ENCODE assay signal across 8 cellular contexts in the genomic region with DNA sequence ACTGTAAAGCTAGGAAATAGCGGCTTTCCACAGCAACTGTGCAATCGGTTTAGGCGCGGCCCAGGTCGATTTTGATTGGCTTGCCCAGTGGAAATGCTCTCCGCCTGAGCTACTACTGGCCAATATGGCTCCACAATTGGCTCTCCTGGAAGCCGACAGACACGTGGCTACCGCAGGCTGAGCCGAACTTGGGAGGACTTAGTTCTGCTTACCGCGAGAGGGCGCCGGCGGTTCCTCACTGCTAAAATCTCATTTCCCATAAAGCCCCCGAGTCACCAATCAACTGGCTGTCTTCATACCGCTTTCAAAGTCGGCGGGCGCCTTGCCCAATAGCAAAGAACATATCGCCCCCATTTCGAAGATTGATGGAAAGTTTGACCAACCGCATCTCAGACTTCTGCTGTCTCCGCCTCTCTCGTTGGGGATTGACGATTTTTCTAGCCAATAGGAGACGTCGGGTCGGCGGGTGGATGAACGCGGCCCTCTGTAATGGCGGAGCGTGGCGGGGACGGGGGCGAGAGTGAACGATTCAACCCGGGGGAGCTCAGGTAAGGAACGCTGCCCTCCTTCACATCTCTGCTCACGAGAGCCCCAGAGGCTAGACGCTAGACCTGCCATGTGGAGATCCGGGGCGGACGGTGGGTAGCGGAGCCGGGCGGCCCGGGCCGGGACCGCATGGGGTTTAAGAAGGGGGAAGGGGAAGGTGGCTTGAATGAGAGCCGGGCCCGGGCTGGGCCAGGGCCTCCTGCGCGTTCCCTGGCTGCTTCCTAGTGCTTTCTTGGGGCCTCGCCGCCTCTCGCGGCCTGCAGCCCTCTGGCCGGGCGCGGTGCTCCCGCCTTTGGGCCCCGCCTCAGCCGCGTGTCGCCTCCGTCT. TPM values are rescaled to one million over a fixed set of nuclear protein-coding genes. Genes with fewer than 3 reads are reported as not detected.
DNase-seq lines count a peak whose midpoint lies in the region; ATAC-seq and TF ChIP-seq lines count a peak whose summit lies in the region.

TCERG1 (plus strand) TSS at position 473 of the 873 bp plus-strand sequence; CDS start at position 490, 17 bp downstream.

- H3K27ac Mint-ChIP-seq in activated naive CD8-positive, alpha-beta T cell treated with anti-CD3 and anti-CD28 coated beads, Interleukin-2, amount 50 U/mL, for 24 hours: peak within 1 kb of the TSS; percentile 99
- H3K27ac Mint-ChIP-seq in type B pancreatic cell: peak within 1 kb of the TSS; percentile 99

- H3K4me2 ChIP-seq in trophoblast cell (ENCODE audit: low read length): peak within 1 kb of the TSS; percentile 77

- peak within 1 kb of the TSS; percentile 99 for H3K9ac ChIP-seq in trophoblast cell (ENCODE audit: low read length)

- peak; percentile 96 for ATAC-seq in HG02678 (IDR thresholded peaks at IDR 0.05; ENCODE audit: unreplicated experiment)
- ATAC-seq in activated naive CD8-positive, alpha-beta T cell treated with anti-CD3 and anti-CD28 coated beads, Interleukin-2, amount 50 U/mL, for 24 hours: peak; percentile 93

- TF ChIP-seq CTCF in GM12865 (IDR thresholded peaks at IDR 0.05; ENCODE audit: insufficient read depth, low read depth, low read length, missing control alignments): peak; percentile 68
- peak; percentile 64 for TF ChIP-seq CTCF in cardiac muscle cell (IDR thresholded peaks at IDR 0.05; ENCODE audit: low read depth, low read length)
- TF ChIP-seq CTCF in type B pancreatic cell (conservative IDR thresholded peaks at IDR 0.05): peak; percentile 85

- H3K79me2 ChIP-seq in trophoblast cell (ENCODE audit: control insufficient read depth, insufficient read depth, low read length, poor library complexity): peaks cover 16% of the 10 kb centered on the region

- peak; percentile 100 for DNase-seq in GM12865 (ENCODE audit: low read depth)
- DNase-seq in NCI-H128 (lab: John Stamatoyannopoulos, UW; ENCODE audit: unreplicated experiment): peak; percentile 96
- DNase-seq in SW 1271 (lab: John Stamatoyannopoulos, UW): peak; percentile 100
- peak; percentile 96 for DNase-seq in activated naive CD8-positive, alpha-beta T cell treated with anti-CD3 and anti-CD28 coated beads, Interleukin-2, amount 50 U/mL, for 24 hours
- peak; percentile 99 to 100 for DNase-seq in cardiac muscle cell (ENCODE audit: low read depth in 1 of 2, low spot score in 1 of 2)
- peak; percentile 100 for DNase-seq in trophoblast cell
- peak; percentile 98 for DNase-seq in type B pancreatic cell (ENCODE audit: extremely low spot score, unreplicated experiment)

- H3K36me3 Mint-ChIP-seq in activated naive CD8-positive, alpha-beta T cell treated with anti-CD3 and anti-CD28 coated beads, Interleukin-2, amount 50 U/mL, for 24 hours (ENCODE audit: low read depth): peaks cover 26% of the 10 kb centered on the region
- H3K36me3 Mint-ChIP-seq in type B pancreatic cell: no peaks in the 10 kb centered on the region

- H2BK12ac ChIP-seq in trophoblast cell (ENCODE audit: low read length): no peak within 1 kb of the TSS

- WGBS in trophoblast cell (ENCODE audit: extremely low coverage, insufficient coverage, insufficient read length): no CpG with 5 or more reads among the region's 68 CpGs

- H3K14ac ChIP-seq in trophoblast cell (ENCODE audit: low read length): peak within 1 kb of the TSS; percentile 97

- peak within 1 kb of the TSS; percentile 97 for H3K4me3 Mint-ChIP-seq in activated naive CD8-positive, alpha-beta T cell treated with anti-CD3 and anti-CD28 coated beads, Interleukin-2, amount 50 U/mL, for 24 hours
- peak within 1 kb of the TSS; percentile 96 for H3K4me3 Mint-ChIP-seq in type B pancreatic cell

- peak within 1 kb of the TSS; percentile 99 for H3K4ac ChIP-seq in trophoblast cell (ENCODE audit: low read depth, low read length)

- H3K23ac ChIP-seq in trophoblast cell (ENCODE audit: low read length): no peak within 1 kb of the TSS

- H2BK120ac ChIP-seq in trophoblast cell (ENCODE audit: insufficient read depth, low read length, poor library complexity): peak within 1 kb of the TSS; percentile 98

- peaks cover 18% of the 10 kb centered on the region for H3K4me1 ChIP-seq in cardiac muscle cell (ENCODE audit: low read depth)
- H3K4me1 ChIP-seq in trophoblast cell (ENCODE audit: control insufficient read depth in 1 of 2, insufficient read depth in 2 of 2, low read length in 2 of 2): no peaks in the 10 kb centered on the region

- H4K91ac ChIP-seq in trophoblast cell (ENCODE audit: low read depth, low read length): peak within 1 kb of the TSS; percentile 98

- H3K27me3 Mint-ChIP-seq in activated naive CD8-positive, alpha-beta T cell treated with anti-CD3 and anti-CD28 coated beads, Interleukin-2, amount 50 U/mL, for 24 hours: peaks cover 3% of the 10 kb centered on the region
- H3K27me3 Mint-ChIP-seq in type B pancreatic cell: peaks cover 9% of the 10 kb centered on the region

- H3K27me3 ChIP-seq in cardiac muscle cell: no peaks in the 10 kb centered on the region
- no peaks in the 10 kb centered on the region for H3K27me3 ChIP-seq in trophoblast cell (ENCODE audit: insufficient read depth, low read length)

- H3K9me3 Mint-ChIP-seq in activated naive CD8-positive, alpha-beta T cell treated with anti-CD3 and anti-CD28 coated beads, Interleukin-2, amount 50 U/mL, for 24 hours: no peaks in the 10 kb centered on the region
- H3K9me3 Mint-ChIP-seq in type B pancreatic cell: no peaks in the 10 kb centered on the region

- peaks cover 6% of the 10 kb centered on the region for H3K79me1 ChIP-seq in trophoblast cell (ENCODE audit: low read length)

- H4K12ac ChIP-seq in trophoblast cell (ENCODE audit: low read depth, low read length): peak within 1 kb of the TSS; percentile 94

- H3K36me3 ChIP-seq in cardiac muscle cell (no peaks in the 10 kb centered on the region), trophoblast cell (ENCODE audit: control insufficient read depth in 1 of 2, insufficient read depth in 2 of 2, low read length in 2 of 2) (no peaks in the 10 kb centered on the region)

- peak within 1 kb of the TSS; percentile 75 for H2BK5ac ChIP-seq in trophoblast cell (ENCODE audit: low read depth, low read length, poor library complexity)

- peak within 1 kb of the TSS; percentile 93 for H3K18ac ChIP-seq in trophoblast cell (ENCODE audit: low read length)

- H2AK5ac ChIP-seq in trophoblast cell (ENCODE audit: low read length): peak within 1 kb of the TSS; percentile 84

- peak within 1 kb of the TSS; percentile 97 for H2AFZ ChIP-seq in trophoblast cell (ENCODE audit: insufficient read depth, low read length, poor library complexity)

- peaks cover 44% of the 10 kb centered on the region for H3K4me1 Mint-ChIP-seq in activated naive CD8-positive, alpha-beta T cell treated with anti-CD3 and anti-CD28 coated beads, Interleukin-2, amount 50 U/mL, for 24 hours
- H3K4me1 Mint-ChIP-seq in type B pancreatic cell (ENCODE audit: unreplicated experiment): peaks cover 24% of the 10 kb centered on the region

- peak within 1 kb of the TSS; percentile 81 for H3K4me3 ChIP-seq in GM12865 (ENCODE audit: low read depth, low read length)
- H3K4me3 ChIP-seq in cardiac muscle cell: peak within 1 kb of the TSS; percentile 87
- peak within 1 kb of the TSS; percentile 95 for H3K4me3 ChIP-seq in trophoblast cell (ENCODE audit: low read depth, low read length)

- H3K27ac ChIP-seq in cardiac muscle cell: peak within 1 kb of the TSS; percentile 99
- peak within 1 kb of the TSS; percentile 69 for H3K27ac ChIP-seq in trophoblast cell (ENCODE audit: low read depth, low read length)

- peak within 1 kb of the TSS; percentile 100 for H4K8ac ChIP-seq in trophoblast cell (ENCODE audit: low read depth, low read length)

- H3K9me3 ChIP-seq in cardiac muscle cell (ENCODE audit: low read depth) (no peaks in the 10 kb centered on the region), trophoblast cell (ENCODE audit: insufficient read depth, low read depth, low read length) (no peaks in the 10 kb centered on the region)

RNA-seq across cellular contexts. Expression of gene TCERG1, which starts in this region (rescaled TPM):
- total RNA-seq in cardiac muscle cell: 48.0 and 122 TPM in 2 replicates
- 80.8 and 118 TPM in 2 replicates for polyA plus RNA-seq in cardiac muscle cell
- 80.5 and 80.8 TPM in 2 replicates for polyA plus RNA-seq in trophoblast cell (2013)
- 72.8 and 101 TPM in 2 replicates for total RNA-seq in type B pancreatic cell (ENCODE audit: low replicate concordance)

Comparison
In these comparisons a context has a peak if more than half of its experiments do, and no peak if none do; other contexts are left out.
1. Peak in every context shown above with its lines: DNase-seq, ATAC-seq, H3K4me3 ChIP-seq and H3K27ac ChIP-seq.